ENCODE assay signal across 2 cellular contexts in genomic region chr9:122226142-122226757, GRCh38.
TF ChIP-seq lines count a peak whose summit lies in the region.

No MANE protein-coding gene starts in this region.

TF ChIP-seq in SK-N-SH treated with all-trans-retinoic acid at 6 μM for 48 hours, 23 proteins besides CTCF, POLR2A, EP300 and RAD21 (continued from another document):
- no peak for TF ChIP-seq POU6F1 (CRISPR knock-in tag; IDR thresholded peaks at IDR 0.05; ENCODE audit: borderline replicate concordance, low read depth)
- no peak for TF ChIP-seq ZNF565 (CRISPR knock-in tag; conservative IDR thresholded peaks at IDR 0.05; ENCODE audit: low read depth)
- TF ChIP-seq CSRNP3 (CRISPR knock-in tag; IDR thresholded peaks at IDR 0.05) = no peak
- TF ChIP-seq CSDC2 (CRISPR knock-in tag; IDR thresholded peaks at IDR 0.05) = no peak
- no peak for TF ChIP-seq ZC3H10 (CRISPR knock-in tag; IDR thresholded peaks at IDR 0.05)
- TF ChIP-seq ISL1 (CRISPR knock-in tag; IDR thresholded peaks at IDR 0.05) = no peak
- TF ChIP-seq TCF4 (CRISPR knock-in tag; IDR thresholded peaks at IDR 0.05; ENCODE audit: borderline replicate concordance) = no peak
- TF ChIP-seq RARB (CRISPR knock-in tag; IDR thresholded peaks at IDR 0.05) = no peak

TF ChIP-seq in liver, 16 proteins besides CTCF, POLR2A, EP300 and RAD21 (continued from another document):
- no peak for TF ChIP-seq ZBTB33 (IDR thresholded peaks at IDR 0.05)
- TF ChIP-seq REST (IDR thresholded peaks at IDR 0.05) = no peak
- no peak for TF ChIP-seq YY1 (IDR thresholded peaks at IDR 0.05)
- TF ChIP-seq MAX (IDR thresholded peaks at IDR 0.05) = no peak
- TF ChIP-seq EGR1 (IDR thresholded peaks at IDR 0.05; ENCODE audit: low read depth in 2 of 2) = no peak
- TF ChIP-seq HNF4A (conservative IDR thresholded peaks at IDR 0.05) = no peak
- TF ChIP-seq JUND (IDR thresholded peaks at IDR 0.05) = no peak
- no peak for TF ChIP-seq TAF1 (conservative IDR thresholded peaks at IDR 0.05)
- TF ChIP-seq ATF3 (IDR thresholded peaks at IDR 0.05) = no peak
- TF ChIP-seq GABPA (IDR thresholded peaks at IDR 0.05 in 1 of 2, conservative IDR thresholded peaks at IDR 0.05 in 1 of 2) = no peak
- TF ChIP-seq HNF4G (IDR thresholded peaks at IDR 0.05) = no peak
TF ChIP-seq in liver: peak in this region for 0.
